In the genomic region with DNA sequence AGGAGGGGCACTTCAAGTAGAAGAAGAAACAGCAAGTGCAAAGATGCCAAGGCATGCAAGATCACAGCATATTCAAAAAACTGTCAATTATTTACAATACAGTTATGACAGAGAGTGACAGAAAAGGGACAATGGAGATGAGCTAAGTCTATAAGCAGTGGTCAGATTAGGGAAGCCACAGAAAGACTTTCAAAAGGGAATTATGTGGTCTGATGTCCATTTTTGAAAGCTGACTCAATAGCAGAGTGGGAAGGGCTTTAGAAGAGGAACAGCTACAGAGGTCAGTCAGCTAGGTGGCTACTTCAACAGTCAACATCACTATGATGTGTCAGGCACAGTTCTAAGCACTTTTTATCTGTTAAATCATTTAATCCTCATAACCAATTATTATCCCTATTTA, we compare ENCODE assay signal across 8 cellular contexts. TPM values are rescaled to one million over a fixed set of nuclear protein-coding genes. Genes with fewer than 3 reads are reported as not detected.
DNase-seq lines count a peak whose midpoint lies in the region; ATAC-seq and TF ChIP-seq lines count a peak whose summit lies in the region.

No MANE protein-coding gene starts in this region.

- intact Hi-C loops in A673 (cut with micrococcal nuclease; ENCODE audit: unreplicated experiment), result no loop called here

- POLR2A ChIA-PET in A673 (lab: Charles Lee; ENCODE audit: low non-redundant PET), result no interaction called here

- no peak overlapping the region for H3K27ac Mint-ChIP-seq in progenitor cell of endocrine pancreas

- no peaks in the 10 kb centered on the region for H3K27me3 Mint-ChIP-seq in progenitor cell of endocrine pancreas

- H3K4me3 ChIP-seq in astrocyte of the spinal cord (ENCODE audit: low read depth, low read length) (no peak overlapping the region), A673 (ENCODE audit: low read depth, low read length, poor library complexity, severe bottlenecking) (no peak overlapping the region)

- H3K4me1 Mint-ChIP-seq in progenitor cell of endocrine pancreas (ENCODE audit: low read depth), result peaks cover 9% of the 10 kb centered on the region

- no peak overlapping the region for H3K4me3 Mint-ChIP-seq in progenitor cell of endocrine pancreas (ENCODE audit: low read depth)

- H3K36me3 ChIP-seq in A673 (ENCODE audit: insufficient read depth, low read length, poor library complexity, severe bottlenecking), result no peaks in the 10 kb centered on the region

- BruUV-seq in A673 (replicated peaks; lab: Mats Ljungman, UMichigan), result no TSS peak

- no peaks in the 10 kb centered on the region for H3K9me3 Mint-ChIP-seq in progenitor cell of endocrine pancreas (ENCODE audit: low read depth)

- H3K27me3 ChIP-seq in A673 (replicated peaks; ENCODE audit: insufficient read depth, low read depth, low read length, poor library complexity), result no peaks in the 10 kb centered on the region

- DNase-seq in AML-193 (lab: John Stamatoyannopoulos, UW) (peak; percentile 74 to 78), GM19240 (ENCODE audit: insufficient read length, low spot score) (peak; percentile 7), astrocyte of the spinal cord (ENCODE audit: low read depth, low spot score) (peak; percentile 75), progenitor cell of endocrine pancreas (ENCODE audit: low spot score, unreplicated experiment) (no peak), HK-2 (ENCODE audit: unreplicated experiment) (no peak), A673 (ENCODE audit: low spot score) (no peak), NCI-H2227 (lab: John Stamatoyannopoulos, UW; ENCODE audit: unreplicated experiment) (no peak)

- no peak overlapping the region for H3K27ac ChIP-seq in A673 (ENCODE audit: low read depth, low read length, poor library complexity, severe bottlenecking)

- no peaks in the 10 kb centered on the region for H3K4me1 ChIP-seq in A673 (ENCODE audit: insufficient read depth, low read length, poor library complexity, severe bottlenecking)

- peaks cover 17% of the 10 kb centered on the region for H3K36me3 Mint-ChIP-seq in progenitor cell of endocrine pancreas (ENCODE audit: insufficient read depth)

- peak; percentile 85 for ATAC-seq in HG03196 (IDR thresholded peaks at IDR 0.05; ENCODE audit: unreplicated experiment)

- in situ Hi-C loops in astrocyte of the spinal cord (cut with HindIII; ENCODE audit: low sequenced_read_pairs), result no loop called here

- TF ChIP-seq CTCF in astrocyte of the spinal cord (IDR thresholded peaks at IDR 0.05; ENCODE audit: low read depth, low read length) (no peak), progenitor cell of endocrine pancreas (IDR thresholded peaks at IDR 0.05; ENCODE audit: unreplicated experiment) (no peak), A673 (conservative IDR thresholded peaks at IDR 0.05; ENCODE audit: low read depth, low read length) (no peak)

- CTCF ChIA-PET in A673 (lab: Charles Lee), result no interaction called here

- H3K9me3 ChIP-seq in A673 (ENCODE audit: low read depth, low read length, poor library complexity, severe bottlenecking), result no peaks in the 10 kb centered on the region

RNA-seq across cellular contexts. Expression of gene SPOCK2, which starts 45.2 kb away (rescaled TPM):
- total RNA-seq in progenitor cell of endocrine pancreas (47.7 and 49.1 TPM in 2 replicates), A673 (2021) (0.11 and 0.32 TPM in 2 replicates)

Comparison
In these comparisons a context has a peak if more than half of its experiments do, and no peak if none do; other contexts are left out.
1. DNase-seq: peak in AML-193 (2 of 2), GM19240 (single experiment) and astrocyte of the spinal cord (single experiment); none in progenitor cell of endocrine pancreas (single experiment), HK-2 (single experiment), A673 (single experiment) and NCI-H2227 (single experiment).
2. RNA of gene SPOCK2, which starts 45.2 kb away (total RNA-seq): 47.7 to 49.1 TPM in progenitor cell of endocrine pancreas; 0.11 to 0.32 TPM in A673; every median in the first group is over 10 times any median in the second.